7 cellular contexts compared by ENCODE assay signal in the genomic region with DNA sequence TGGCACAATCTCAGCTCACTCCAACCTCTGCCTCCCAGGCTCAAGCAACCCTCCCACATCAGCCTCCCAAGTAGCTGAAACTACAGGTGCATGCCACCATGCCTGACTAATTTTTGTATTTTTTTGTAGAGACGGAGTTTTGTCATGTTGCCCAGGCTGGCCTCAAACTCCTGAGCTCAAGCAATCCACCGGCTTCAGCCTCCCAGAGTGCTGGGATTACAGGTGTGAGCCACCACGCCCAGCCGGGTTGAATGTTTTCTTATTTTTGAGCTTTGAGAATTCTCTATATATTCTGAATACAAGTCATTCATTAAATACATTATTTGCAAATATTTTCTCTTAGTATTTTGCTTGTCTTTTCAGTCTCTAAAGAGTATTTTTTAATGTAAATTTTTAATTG. TPM values are rescaled to one million over a fixed set of nuclear protein-coding genes. Genes with fewer than 3 reads are reported as not detected.
DNase-seq lines count a peak whose midpoint lies in the region; ATAC-seq and TF ChIP-seq lines count a peak whose summit lies in the region.
"Not testable (repeated sequence)": the region's sequence is repeated elsewhere in the genome, so short reads cannot be mapped to it uniquely, and the experiment has no call there.

No MANE protein-coding gene starts in this region.

- not testable (repeated sequence) for H2AK9ac ChIP-seq in IMR-90 (replicated peaks; ENCODE audit: low read depth, low read length, poor library complexity)

- not testable (repeated sequence) for H3K9ac ChIP-seq in IMR-90 (ENCODE audit: low read depth, low read length)

- not testable (repeated sequence) for H2BK15ac ChIP-seq in IMR-90 (ENCODE audit: low read depth, low read length)

- not testable (repeated sequence) for TF ChIP-seq CTCF in IMR-90 (conservative IDR thresholded peaks at IDR 0.05; ENCODE audit: low read depth, low read length)

- not testable (repeated sequence) for H4K20me1 ChIP-seq in IMR-90 (ENCODE audit: insufficient read depth, low read length)

- H3K27ac ChIP-seq in IMR-90 (ENCODE audit: insufficient read depth, low read length): not testable (repeated sequence)

- H4K91ac ChIP-seq in IMR-90 (ENCODE audit: insufficient read depth, low read depth, low read length): not testable (repeated sequence)

- not testable (repeated sequence) for BruUV-seq in IMR-90 (replicated peaks; lab: Mats Ljungman, UMichigan)

- H3K9me3 Mint-ChIP-seq in activated CD4-positive, alpha-beta T cell treated with anti-CD3 and anti-CD28 coated beads, Interleukin-2, amount 10 ng/mL, durations not matched to agents 24 days and 14 days; activated CD8-positive, alpha-beta memory T cell treated with anti-CD3 and anti-CD28 coated beads, Interleukin-2, amount 10 ng/mL, durations not matched to agents 7 days and 5 days (ENCODE audit: low read depth); activated T-helper 2 cell treated with anti-CD3 and anti-CD28 coated beads, Interferon-gamma antibody, Interleukin-2, Interleukin-4, amounts not matched to agents 10 μg/mL and 5 μg/mL and 100 μg/mL, durations not matched to agents 14 hours and 24 hours and 36 hours; activated naive CD8-positive, alpha-beta T cell treated with anti-CD3 and anti-CD28 coated beads, Interleukin-2, amount 50 U/mL, for 24 hours; naive thymus-derived CD8-positive, alpha-beta T cell: not testable (repeated sequence)

- H2BK5ac ChIP-seq in IMR-90 (ENCODE audit: low read depth, low read length, poor library complexity, severe bottlenecking): not testable (repeated sequence)

- H2BK120ac ChIP-seq in IMR-90 (ENCODE audit: low read depth, low read length): not testable (repeated sequence)

- dilution Hi-C loops in IMR-90 (cut with HindIII; ENCODE audit: low sequenced_read_pairs, unreplicated experiment): not testable (repeated sequence)

- intact Hi-C loops in IMR-90 (cut with micrococcal nuclease); activated CD4-positive, alpha-beta T cell treated with anti-CD3 and anti-CD28 coated beads, Interleukin-2, amount 10 ng/mL, durations not matched to agents 24 days and 14 days (cut with micrococcal nuclease); activated T-helper 2 cell treated with anti-CD3 and anti-CD28 coated beads, Interferon-gamma antibody, Interleukin-2, Interleukin-4, amounts not matched to agents 10 μg/mL and 5 μg/mL and 100 μg/mL, durations not matched to agents 14 hours and 24 hours and 36 hours (cut with micrococcal nuclease): not testable (repeated sequence)

- peak overlapping the region; percentile 11; the same call in 1 of the 2 replicates for H3K4ac ChIP-seq in IMR-90 (ENCODE audit: low read depth, low read length)

- H2BK20ac ChIP-seq in IMR-90 (ENCODE audit: low read depth, low read length): not testable (repeated sequence)

- in situ Hi-C loops in IMR-90 (cut with MboI; ENCODE audit: low sequenced_read_pairs): not testable (repeated sequence)

- not testable (repeated sequence) for H4K8ac ChIP-seq in IMR-90 (ENCODE audit: low read depth in 2 of 2, low read length in 2 of 2)

- H3K23ac ChIP-seq in IMR-90 (ENCODE audit: low read depth, low read length): not testable (repeated sequence)

- H2AK5ac ChIP-seq in IMR-90 (ENCODE audit: low read depth, low read length): peak overlapping the region; percentile 28; the same call in 1 of the 2 replicates

- not testable (repeated sequence) for H3K27me3 ChIP-seq in IMR-90 (ENCODE audit: control insufficient read depth, insufficient read depth, low read length)

- not testable (repeated sequence) for H3K14ac ChIP-seq in IMR-90 (replicated peaks; ENCODE audit: low read depth, low read length)

- DNase-seq in IMR-90; activated CD4-positive, alpha-beta T cell treated with anti-CD3 and anti-CD28 coated beads, Interleukin-2, amount 10 ng/mL, durations not matched to agents 24 days and 14 days; activated T-helper 2 cell treated with anti-CD3 and anti-CD28 coated beads, Interferon-gamma antibody, Interleukin-2, Interleukin-4, amounts not matched to agents 10 μg/mL and 5 μg/mL and 100 μg/mL, durations not matched to agents 14 hours and 24 hours and 36 hours (ENCODE audit: low spot score); activated naive CD8-positive, alpha-beta T cell treated with anti-CD3 and anti-CD28 coated beads, Interleukin-2, amount 50 U/mL, for 24 hours; naive thymus-derived CD8-positive, alpha-beta T cell: not testable (repeated sequence)
- peak; percentile 19 for DNase-seq in activated CD8-positive, alpha-beta memory T cell treated with anti-CD3 and anti-CD28 coated beads, Interleukin-2, amount 10 ng/mL, durations not matched to agents 7 days and 5 days
- peak; percentile 3 for DNase-seq in stimulated activated naive CD8-positive, alpha-beta T cell treated with anti-CD3 and anti-CD28 coated beads, Interleukin-15, Interleukin-2, amounts not matched to agents 100 U/mL and 50 U/mL, for 24 hours

- not testable (repeated sequence) for H3K56ac ChIP-seq in IMR-90 (ENCODE audit: extremely low read depth, insufficient read depth, low read length)

- H3K4me3 ChIP-seq in IMR-90 (ENCODE audit: insufficient read depth, low read depth, low read length): not testable (repeated sequence)

- H3K4me1 ChIP-seq in IMR-90 (ENCODE audit: control insufficient read depth, insufficient read depth, low read length): peaks cover 25% of the 10 kb centered on the region

- peaks cover 53% of the 10 kb centered on the region for H3K36me3 Mint-ChIP-seq in activated CD4-positive, alpha-beta T cell treated with anti-CD3 and anti-CD28 coated beads, Interleukin-2, amount 10 ng/mL, durations not matched to agents 24 days and 14 days (ENCODE audit: low read depth)
- H3K36me3 Mint-ChIP-seq in activated CD8-positive, alpha-beta memory T cell treated with anti-CD3 and anti-CD28 coated beads, Interleukin-2, amount 10 ng/mL, durations not matched to agents 7 days and 5 days: peaks cover 47% of the 10 kb centered on the region
- H3K36me3 Mint-ChIP-seq in activated T-helper 2 cell treated with anti-CD3 and anti-CD28 coated beads, Interferon-gamma antibody, Interleukin-2, Interleukin-4, amounts not matched to agents 10 μg/mL and 5 μg/mL and 100 μg/mL, durations not matched to agents 14 hours and 24 hours and 36 hours (ENCODE audit: low read depth): peaks cover 79% of the 10 kb centered on the region
- H3K36me3 Mint-ChIP-seq in activated naive CD8-positive, alpha-beta T cell treated with anti-CD3 and anti-CD28 coated beads, Interleukin-2, amount 50 U/mL, for 24 hours (ENCODE audit: low read depth): peaks cover 52% of the 10 kb centered on the region
- peaks cover 0 to 28% (median 19%) of the 10 kb centered on the region in 3 donors for H3K36me3 Mint-ChIP-seq in naive thymus-derived CD8-positive, alpha-beta T cell

- no CpG with 5 or more reads among the region's 4 CpGs for WGBS in IMR-90 (ENCODE audit: extremely low coverage in 2 of 2, insufficient read length in 1 of 2), 2 experiments

- H3K4me1 Mint-ChIP-seq in activated CD4-positive, alpha-beta T cell treated with anti-CD3 and anti-CD28 coated beads, Interleukin-2, amount 10 ng/mL, durations not matched to agents 24 days and 14 days: peaks cover 80% of the 10 kb centered on the region
- peaks cover 71% of the 10 kb centered on the region for H3K4me1 Mint-ChIP-seq in activated CD8-positive, alpha-beta memory T cell treated with anti-CD3 and anti-CD28 coated beads, Interleukin-2, amount 10 ng/mL, durations not matched to agents 7 days and 5 days
- H3K4me1 Mint-ChIP-seq in activated T-helper 2 cell treated with anti-CD3 and anti-CD28 coated beads, Interferon-gamma antibody, Interleukin-2, Interleukin-4, amounts not matched to agents 10 μg/mL and 5 μg/mL and 100 μg/mL, durations not matched to agents 14 hours and 24 hours and 36 hours (ENCODE audit: low read depth): peaks cover 84% of the 10 kb centered on the region
- H3K4me1 Mint-ChIP-seq in activated naive CD8-positive, alpha-beta T cell treated with anti-CD3 and anti-CD28 coated beads, Interleukin-2, amount 50 U/mL, for 24 hours: peaks cover 93% of the 10 kb centered on the region
- peaks cover 17 to 57% (median 45%) of the 10 kb centered on the region in 4 donors for H3K4me1 Mint-ChIP-seq in naive thymus-derived CD8-positive, alpha-beta T cell

- not testable (repeated sequence) for TF ChIP-seq RAD21 in IMR-90 (IDR thresholded peaks at IDR 0.05; ENCODE audit: low read length)

- H2AFZ ChIP-seq in IMR-90 (replicated peaks; ENCODE audit: low read length, poor library complexity): not testable (repeated sequence)

- H3K36me3 ChIP-seq in IMR-90 (ENCODE audit: control insufficient read depth, insufficient read depth, low read length): not testable (repeated sequence)

- H3K9me1 ChIP-seq in IMR-90 (ENCODE audit: insufficient read depth, low read length): peaks cover 21% of the 10 kb centered on the region

- not testable (repeated sequence) for H3K18ac ChIP-seq in IMR-90 (ENCODE audit: low read depth, low read length)

- not testable (repeated sequence) for ATAC-seq in IMR-90 (ENCODE audit: low read depth); activated CD8-positive, alpha-beta memory T cell treated with anti-CD3 and anti-CD28 coated beads, Interleukin-2, amount 10 ng/mL, durations not matched to agents 7 days and 5 days; activated naive CD8-positive, alpha-beta T cell treated with anti-CD3 and anti-CD28 coated beads, Interleukin-2, amount 50 U/mL, for 24 hours; naive thymus-derived CD8-positive, alpha-beta T cell; stimulated activated naive CD8-positive, alpha-beta T cell treated with anti-CD3 and anti-CD28 coated beads, Interleukin-15, Interleukin-2, amounts not matched to agents 100 U/mL and 50 U/mL, for 24 hours

- peaks cover 32 to 55% of the 10 kb centered on the region in 2 experiments for H3K79me1 ChIP-seq in IMR-90 (ENCODE audit: low read depth in 1 of 2, low read length in 2 of 2)

- not testable (repeated sequence) for H3K27me3 Mint-ChIP-seq in activated CD4-positive, alpha-beta T cell treated with anti-CD3 and anti-CD28 coated beads, Interleukin-2, amount 10 ng/mL, durations not matched to agents 24 days and 14 days; activated CD8-positive, alpha-beta memory T cell treated with anti-CD3 and anti-CD28 coated beads, Interleukin-2, amount 10 ng/mL, durations not matched to agents 7 days and 5 days; activated T-helper 2 cell treated with anti-CD3 and anti-CD28 coated beads, Interferon-gamma antibody, Interleukin-2, Interleukin-4, amounts not matched to agents 10 μg/mL and 5 μg/mL and 100 μg/mL, durations not matched to agents 14 hours and 24 hours and 36 hours (ENCODE audit: low read depth); activated naive CD8-positive, alpha-beta T cell treated with anti-CD3 and anti-CD28 coated beads, Interleukin-2, amount 50 U/mL, for 24 hours; naive thymus-derived CD8-positive, alpha-beta T cell

- not testable (repeated sequence) for H4K5ac ChIP-seq in IMR-90 (ENCODE audit: low read depth, low read length)

- H3K4me3 Mint-ChIP-seq in activated CD4-positive, alpha-beta T cell treated with anti-CD3 and anti-CD28 coated beads, Interleukin-2, amount 10 ng/mL, durations not matched to agents 24 days and 14 days; activated CD8-positive, alpha-beta memory T cell treated with anti-CD3 and anti-CD28 coated beads, Interleukin-2, amount 10 ng/mL, durations not matched to agents 7 days and 5 days; naive thymus-derived CD8-positive, alpha-beta T cell: not testable (repeated sequence)
- peak overlapping the region; percentile 54 for H3K4me3 Mint-ChIP-seq in activated T-helper 2 cell treated with anti-CD3 and anti-CD28 coated beads, Interferon-gamma antibody, Interleukin-2, Interleukin-4, amounts not matched to agents 10 μg/mL and 5 μg/mL and 100 μg/mL, durations not matched to agents 14 hours and 24 hours and 36 hours (ENCODE audit: low read depth)
- peak overlapping the region; percentile 7 for H3K4me3 Mint-ChIP-seq in activated naive CD8-positive, alpha-beta T cell treated with anti-CD3 and anti-CD28 coated beads, Interleukin-2, amount 50 U/mL, for 24 hours

- H3K4me2 ChIP-seq in IMR-90 (ENCODE audit: low read depth, low read length): not testable (repeated sequence)

- TF ChIP-seq POLR2A in IMR-90 (IDR thresholded peaks at IDR 0.05; ENCODE audit: low read depth, low read length): not testable (repeated sequence)

- POLR2A ChIA-PET in IMR-90 (lab: Charles Lee; ENCODE audit: unreplicated experiment): interaction anchor here (0.7 kb wide), 1 partner anchor 92 kb away, joined by 3 read pairs; no protein-coding TSS in a partner anchor
- POLR2A ChIA-PET in naive thymus-derived CD8-positive, alpha-beta T cell (lab: Charles Lee): interaction anchor here (0.6 to 1.7 kb wide), 2 partner anchors 9 to 202 kb away, joined by 4 read pairs; no protein-coding TSS in a partner anchor

- H3K27ac Mint-ChIP-seq in activated CD4-positive, alpha-beta T cell treated with anti-CD3 and anti-CD28 coated beads, Interleukin-2, amount 10 ng/mL, durations not matched to agents 24 days and 14 days: peak overlapping the region; percentile 30
- peak overlapping the region; percentile 50 for H3K27ac Mint-ChIP-seq in activated CD8-positive, alpha-beta memory T cell treated with anti-CD3 and anti-CD28 coated beads, Interleukin-2, amount 10 ng/mL, durations not matched to agents 7 days and 5 days
- H3K27ac Mint-ChIP-seq in activated T-helper 2 cell treated with anti-CD3 and anti-CD28 coated beads, Interferon-gamma antibody, Interleukin-2, Interleukin-4, amounts not matched to agents 10 μg/mL and 5 μg/mL and 100 μg/mL, durations not matched to agents 14 hours and 24 hours and 36 hours: peak overlapping the region; percentile 90
- H3K27ac Mint-ChIP-seq in activated naive CD8-positive, alpha-beta T cell treated with anti-CD3 and anti-CD28 coated beads, Interleukin-2, amount 50 U/mL, for 24 hours: peak overlapping the region; percentile 68
- H3K27ac Mint-ChIP-seq in naive thymus-derived CD8-positive, alpha-beta T cell: peak overlapping the region in 6 of 10 donors; percentile 25 to 77 (median 50)

- H3K9me3 ChIP-seq in IMR-90 (ENCODE audit: control insufficient read depth, insufficient read depth, low read length): not testable (repeated sequence)

- CTCF ChIA-PET in IMR-90 (lab: Yijun Ruan, JAX): interaction anchor here (0.6 kb wide), 1 partner anchor 13 kb away, joined by 3 read pairs; no protein-coding TSS in a partner anchor
- CTCF ChIA-PET in activated CD8-positive, alpha-beta memory T cell treated with anti-CD3 and anti-CD28 coated beads, Interleukin-2, amount 10 ng/mL, durations not matched to agents 7 days and 5 days (lab: Charles Lee): interaction anchor here (1.0 to 4.3 kb wide), 3 partner anchors 13 to 70 kb away, joined by 3 to 23 read pairs (median 6); no protein-coding TSS in a partner anchor

RNA-seq across cellular contexts. Expression of gene NSMCE1, which starts 19.7 kb away (rescaled TPM):
- total RNA-seq in IMR-90 (2012; rRNA removed): 120 and 130 TPM in 2 replicates
- polyA plus RNA-seq in IMR-90 (2012; rRNA removed): 47.5 and 48.0 TPM in 2 replicates
- 36.6 and 48.8 TPM in 2 replicates for polyA plus RNA-seq in IMR-90 (2012; cell fraction: cytosol; rRNA removed)
- 13.4 and 21.5 TPM in 2 replicates for polyA plus RNA-seq in IMR-90 (2012; cell fraction: nucleus; rRNA removed; ENCODE audit: low replicate concordance)
- total RNA-seq in activated CD4-positive, alpha-beta T cell treated with anti-CD3 and anti-CD28 coated beads, Interleukin-2, amount 10 ng/mL, durations not matched to agents 24 days and 14 days: 143 and 149 TPM in 2 replicates
- total RNA-seq in activated CD8-positive, alpha-beta memory T cell treated with anti-CD3 and anti-CD28 coated beads, Interleukin-2, amount 10 ng/mL, durations not matched to agents 7 days and 5 days: 10 to 100 TPM; 75.9 to 94.0 TPM
- 186 and 189 TPM in 2 replicates for total RNA-seq in activated T-helper 2 cell treated with anti-CD3 and anti-CD28 coated beads, Interferon-gamma antibody, Interleukin-2, Interleukin-4, amounts not matched to agents 10 μg/mL and 5 μg/mL and 100 μg/mL, durations not matched to agents 14 hours and 24 hours and 36 hours
- total RNA-seq in naive thymus-derived CD8-positive, alpha-beta T cell: 10 to 100 TPM; 81.8 to 85.0 TPM
- polyA plus RNA-seq in naive thymus-derived CD8-positive, alpha-beta T cell: 100 to 1,000 TPM; 177 to 209 (median 185) TPM

RNA-seq across cellular contexts. Expression of gene KDM8, which starts 45.6 kb away (rescaled TPM):
- 3.2 and 3.6 TPM in 2 replicates for total RNA-seq in IMR-90 (2012; rRNA removed)
- polyA plus RNA-seq in IMR-90 (2012; rRNA removed): 3.8 and 4.3 TPM in 2 replicates
- 2.5 and 3.1 TPM in 2 replicates for polyA plus RNA-seq in IMR-90 (2012; cell fraction: cytosol; rRNA removed)
- polyA plus RNA-seq in IMR-90 (2012; cell fraction: nucleus; rRNA removed; ENCODE audit: low replicate concordance): 8.7 and 13.5 TPM in 2 replicates
- total RNA-seq in activated CD4-positive, alpha-beta T cell treated with anti-CD3 and anti-CD28 coated beads, Interleukin-2, amount 10 ng/mL, durations not matched to agents 24 days and 14 days: 11.0 and 13.6 TPM in 2 replicates
- 10 to 100 TPM; 14.8 to 18.2 TPM for total RNA-seq in activated CD8-positive, alpha-beta memory T cell treated with anti-CD3 and anti-CD28 coated beads, Interleukin-2, amount 10 ng/mL, durations not matched to agents 7 days and 5 days
- total RNA-seq in activated T-helper 2 cell treated with anti-CD3 and anti-CD28 coated beads, Interferon-gamma antibody, Interleukin-2, Interleukin-4, amounts not matched to agents 10 μg/mL and 5 μg/mL and 100 μg/mL, durations not matched to agents 14 hours and 24 hours and 36 hours: 13.5 and 17.3 TPM in 2 replicates
- 10 to 100 TPM; 27.7 to 35.0 TPM for total RNA-seq in naive thymus-derived CD8-positive, alpha-beta T cell
- polyA plus RNA-seq in naive thymus-derived CD8-positive, alpha-beta T cell: 1 to 10 TPM; 3.8 to 6.2 (median 5.6) TPM

Comparison
In these comparisons a context has a peak if more than half of its experiments do, and no peak if none do; other contexts are left out.
1. H3K27ac Mint-ChIP-seq: peak in every context shown above with its lines; median percentile 90 in activated T-helper 2 cell treated with anti-CD3 and anti-CD28 coated beads, Interferon-gamma antibody, Interleukin-2, Interleukin-4, amounts not matched to agents 10 μg/mL and 5 μg/mL and 100 μg/mL, durations not matched to agents 14 hours and 24 hours and 36 hours; 68 in activated naive CD8-positive, alpha-beta T cell treated with anti-CD3 and anti-CD28 coated beads, Interleukin-2, amount 50 U/mL, for 24 hours; 50 in activated CD8-positive, alpha-beta memory T cell treated with anti-CD3 and anti-CD28 coated beads, Interleukin-2, amount 10 ng/mL, durations not matched to agents 7 days and 5 days; 50 in naive thymus-derived CD8-positive, alpha-beta T cell; 30 in activated CD4-positive, alpha-beta T cell treated with anti-CD3 and anti-CD28 coated beads, Interleukin-2, amount 10 ng/mL, durations not matched to agents 24 days and 14 days.